16 cellular contexts compared by ENCODE assay signal in the genomic region with DNA sequence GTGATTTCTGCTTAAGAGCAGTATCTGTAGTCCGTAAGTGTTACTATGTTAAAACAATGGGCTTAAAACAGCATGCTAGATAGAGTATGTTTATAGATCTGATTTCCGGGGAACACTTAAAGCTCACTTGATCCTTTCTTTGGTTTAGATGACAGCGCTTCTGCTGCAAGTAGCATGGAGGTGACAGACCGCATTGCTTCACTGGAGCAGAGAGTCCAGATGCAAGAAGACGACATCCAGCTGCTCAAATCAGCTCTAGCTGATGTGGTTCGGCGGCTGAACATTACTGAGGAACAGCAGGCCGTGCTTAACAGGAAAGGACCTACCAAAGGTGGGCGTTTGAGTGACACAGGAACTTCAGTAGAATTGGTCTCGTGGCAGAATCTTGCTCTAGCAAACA.
"Had no signal": no experiment of that assay in that cellular context is flagged by ENCODE, and none has a peak within 500 bp of the region (broad histone marks: within the 10 kb centered on the region; RNA-seq: fewer than 3 reads in every experiment).

No MANE protein-coding gene starts in this region.

- H3K4me3 Mint-ChIP-seq: mesothelial cell of epicardium; natural killer cell; neural crest cell; stimulated activated effector memory CD8-positive, alpha-beta T cell treated with anti-CD3 and anti-CD28 coated beads, Interleukin-12 subunit alpha, Interleukin-12 subunit beta, amount 100 ng/mL, for 72 hours; stimulated activated naive CD8-positive, alpha-beta T cell treated with anti-CD3 and anti-CD28 coated beads, Interleukin-15, amount 100 ng/mL, for 72 hours had no signal

- H3K27ac Mint-ChIP-seq: mesothelial cell of epicardium; natural killer cell; stimulated activated effector memory CD8-positive, alpha-beta T cell treated with anti-CD3 and anti-CD28 coated beads, Interleukin-12 subunit alpha, Interleukin-12 subunit beta, amount 100 ng/mL, for 72 hours; stimulated activated naive CD8-positive, alpha-beta T cell treated with anti-CD3 and anti-CD28 coated beads, Interleukin-15, amount 100 ng/mL, for 72 hours had no signal

- DNase-seq: effector memory CD4-positive, alpha-beta T cell; gastrocnemius medialis; heart right ventricle; hypothalamus; kidney glomerular epithelial cell; natural killer cell; ovary; right cardiac atrium; stimulated activated CD4-positive, alpha-beta T cell treated with anti-CD3 and anti-CD28 coated beads, Interleukin-2, amount 100 ng/mL, for 48 hours; stimulated activated CD8-positive, alpha-beta memory T cell treated with anti-CD3 and anti-CD28 coated beads, Interleukin-4, amount 100 ng/mL, for 48 hours; stimulated activated naive CD8-positive, alpha-beta T cell treated with anti-CD3 and anti-CD28 coated beads, Interleukin-15, amount 100 ng/mL, for 72 hours; testis had no signal

- ATAC-seq: gastrocnemius medialis; heart right ventricle; left lobe of liver; natural killer cell; right cardiac atrium; stimulated activated effector memory CD8-positive, alpha-beta T cell treated with anti-CD3 and anti-CD28 coated beads, Interleukin-12 subunit alpha, Interleukin-12 subunit beta, amount 100 ng/mL, for 72 hours; stimulated activated naive CD8-positive, alpha-beta T cell treated with anti-CD3 and anti-CD28 coated beads, Interleukin-15, amount 100 ng/mL, for 72 hours had no signal

- H3K4me1 Mint-ChIP-seq: mesothelial cell of epicardium; natural killer cell; stimulated activated effector memory CD8-positive, alpha-beta T cell treated with anti-CD3 and anti-CD28 coated beads, Interleukin-12 subunit alpha, Interleukin-12 subunit beta, amount 100 ng/mL, for 72 hours; stimulated activated naive CD8-positive, alpha-beta T cell treated with anti-CD3 and anti-CD28 coated beads, Interleukin-15, amount 100 ng/mL, for 72 hours had no signal

- H3K36me3 Mint-ChIP-seq: stimulated activated effector memory CD8-positive, alpha-beta T cell treated with anti-CD3 and anti-CD28 coated beads, Interleukin-12 subunit alpha, Interleukin-12 subunit beta, amount 100 ng/mL, for 72 hours had no signal
